Comparison of ENCODE assay signal across 7 cellular contexts in genomic region chr3:15117011-15117410, GRCh38.
"Had no signal": no experiment of that assay in that cellular context is flagged by ENCODE, and none has a peak within 500 bp of the region (broad histone marks: within the 10 kb centered on the region; RNA-seq: fewer than 3 reads in every experiment).

No MANE protein-coding gene starts in this region.

- ATAC-seq: GM23338, HCT116 had no signal

- H3K9me3 ChIP-seq: HAP-1 had no signal

- H3K4me2 ChIP-seq: GM23338 had no signal

- H3K36me3 ChIP-seq: HAP-1 had no signal

- H2AFZ ChIP-seq: GM23338 had no signal

- DNase-seq: H7, HFFc6, KG1 had no signal

- FAIRE-seq: HTR-8/SVneo had no signal

- H3K4me1 ChIP-seq: HAP-1 had no signal

- H3K4me3 ChIP-seq: GM23338, HAP-1 had no signal
